14 cellular contexts compared by ENCODE assay signal in genomic region chr11:60776167-60776566, GRCh38. TPM values are rescaled to one million over a fixed set of nuclear protein-coding genes. Genes with fewer than 3 reads are reported as not detected.
DNase-seq lines count a peak whose midpoint lies in the region; ATAC-seq and TF ChIP-seq lines count a peak whose summit lies in the region.
"Had no signal": no experiment of that assay in that cellular context is flagged by ENCODE, and none has a peak within 500 bp of the region (broad histone marks: within the 10 kb centered on the region; RNA-seq: fewer than 3 reads in every experiment).

No MANE protein-coding gene starts in this region.

- no peak overlapping the region for H2BK120ac ChIP-seq in IMR-90 (ENCODE audit: low read depth, low read length)

- POLR2A ChIA-PET in IMR-90 (lab: Charles Lee; ENCODE audit: unreplicated experiment) = no interaction called here

- peak overlapping the region; percentile 27 for H2AFZ ChIP-seq in IMR-90 (replicated peaks; ENCODE audit: low read length, poor library complexity)
- H2AFZ ChIP-seq in neural cell (ENCODE audit: low read depth, low read length) = no peak overlapping the region

- H3K9me2 ChIP-seq in neural cell (ENCODE audit: insufficient read depth, low read length) = no peaks in the 10 kb centered on the region
- H3K9me2 ChIP-seq: SK-N-SH had no signal

- no peak overlapping the region for H4K8ac ChIP-seq in IMR-90 (ENCODE audit: low read depth in 2 of 2, low read length in 2 of 2)

- H3K4me1 ChIP-seq in IMR-90 (ENCODE audit: control insufficient read depth, insufficient read depth, low read length) (no peaks in the 10 kb centered on the region; the same call in 1 of the 2 replicates), spleen (peaks cover 0 to 12% (median 9%) of the 10 kb centered on the region in 6 donors)
- H3K4me1 ChIP-seq: Caco-2 had no signal

- H2BK15ac ChIP-seq in IMR-90 (ENCODE audit: low read depth, low read length) = no peak overlapping the region

- no peak overlapping the region for H4K91ac ChIP-seq in IMR-90 (ENCODE audit: insufficient read depth, low read depth, low read length)

- H3K4me2 ChIP-seq in IMR-90 (ENCODE audit: low read depth, low read length) (no peak overlapping the region), neural cell (ENCODE audit: low read length) (no peak overlapping the region)
- H3K4me2 ChIP-seq: SK-N-SH had no signal

- dilution Hi-C loops in IMR-90 (cut with HindIII; ENCODE audit: low sequenced_read_pairs, unreplicated experiment) = no loop called here

- TF ChIP-seq CTCF in IMR-90 (conservative IDR thresholded peaks at IDR 0.05; ENCODE audit: low read depth, low read length) = no peak
- TF ChIP-seq CTCF in VCaP (conservative IDR thresholded peaks at IDR 0.05) = no peak
- no peak for TF ChIP-seq CTCF in neural cell (IDR thresholded peaks at IDR 0.05; ENCODE audit: poor library complexity, severe bottlenecking)
- no peak for TF ChIP-seq CTCF in spleen (IDR thresholded peaks at IDR 0.05 in 8 of 11, conservative IDR thresholded peaks at IDR 0.05 in 3 of 11)

- TF ChIP-seq EP300 in neural cell (conservative IDR thresholded peaks at IDR 0.05; ENCODE audit: poor library complexity, severe bottlenecking) = no peak

- no peak for ATAC-seq in IMR-90 (ENCODE audit: low read depth)
- ATAC-seq in HG03378 (IDR thresholded peaks at IDR 0.05; ENCODE audit: unreplicated experiment) = no peak

- no peak overlapping the region for H3K18ac ChIP-seq in IMR-90 (ENCODE audit: low read depth, low read length)

- H3K9ac ChIP-seq in IMR-90 (ENCODE audit: low read depth, low read length) = no peak overlapping the region
- peak overlapping the region; percentile 42 for H3K9ac ChIP-seq in neural cell (ENCODE audit: low read length)
- H3K9ac ChIP-seq: SK-N-SH had no signal

- DNase-seq in IMR-90 = no peak
- DNase-seq in spleen = peak; percentile 43
- DNase-seq in activated T-cell treated with anti-CD3 and anti-CD28 coated beads for 4 hours = no peak
- DNase-seq in AG08396 (ENCODE audit: low spot score) = no peak
- DNase-seq: CD4-positive, CD25-positive, alpha-beta regulatory T cell; SHP77 treated with DMSO at 0.1 percent for 48 hours had no signal

- peak overlapping the region; percentile 28; the same call in 1 of the 2 replicates for H2AK5ac ChIP-seq in IMR-90 (ENCODE audit: low read depth, low read length)

- H3K27me3 ChIP-seq in IMR-90 (ENCODE audit: control insufficient read depth, insufficient read depth, low read length) = peaks cover 11% of the 10 kb centered on the region
- no peaks in the 10 kb centered on the region for H3K27me3 ChIP-seq in neural cell (ENCODE audit: insufficient read depth, low read depth, low read length)
- peaks cover 0 to 16% (median 0%) of the 10 kb centered on the region in 7 donors for H3K27me3 ChIP-seq in spleen (replicated peaks in 1 of 7)

- no peaks in the 10 kb centered on the region for H3F3A ChIP-seq in neural cell (ENCODE audit: insufficient read depth, low read length, poor library complexity, severe bottlenecking)

- no peak overlapping the region for H2AK9ac ChIP-seq in IMR-90 (replicated peaks; ENCODE audit: low read depth, low read length, poor library complexity)

- no peaks in the 10 kb centered on the region for H3K79me2 ChIP-seq in neural cell (replicated peaks; ENCODE audit: insufficient read depth, low read length)

- no peak for TF ChIP-seq RAD21 in IMR-90 (IDR thresholded peaks at IDR 0.05; ENCODE audit: low read length)
- no peak for TF ChIP-seq RAD21 in neural cell (conservative IDR thresholded peaks at IDR 0.05)

- H3K79me1 ChIP-seq in IMR-90 (ENCODE audit: low read depth in 1 of 2, low read length in 2 of 2) = no peaks in the 10 kb centered on the region

- CTCF ChIA-PET in IMR-90 (lab: Yijun Ruan, JAX) = interaction anchor here (0.5 to 2.6 kb wide), 6 partner anchors 8 to 1426 kb away, joined by 3 to 16 read pairs (median 4); no protein-coding TSS in a partner anchor

- peaks cover 5% of the 10 kb centered on the region; the same call in 1 of the 2 replicates for H3K9me1 ChIP-seq in IMR-90 (ENCODE audit: insufficient read depth, low read length)

- no peak overlapping the region for H3K23ac ChIP-seq in IMR-90 (ENCODE audit: low read depth, low read length)

- no peak overlapping the region for H3K27ac ChIP-seq in IMR-90 (ENCODE audit: insufficient read depth, low read length)
- H3K27ac ChIP-seq in VCaP = peak overlapping the region; percentile 36
- H3K27ac ChIP-seq in neural cell (ENCODE audit: low read length) = peak overlapping the region; percentile 52
- H3K27ac ChIP-seq in spleen = no peak overlapping the region

- TF ChIP-seq POLR2A in IMR-90 (IDR thresholded peaks at IDR 0.05; ENCODE audit: low read depth, low read length) = no peak
- no peak for TF ChIP-seq POLR2A in spleen (IDR thresholded peaks at IDR 0.05)

- intact Hi-C loops in IMR-90 (cut with micrococcal nuclease) = no loop called here
- intact Hi-C loops in spleen (cut with DNase I; ENCODE audit: low total_unique reads) = no loop called here

- no peak overlapping the region for H4K5ac ChIP-seq in IMR-90 (ENCODE audit: low read depth, low read length)

- H2BK5ac ChIP-seq in IMR-90 (ENCODE audit: low read depth, low read length, poor library complexity, severe bottlenecking) = no peak overlapping the region

- H2BK20ac ChIP-seq in IMR-90 (ENCODE audit: low read depth, low read length) = no peak overlapping the region

- H4K20me1 ChIP-seq in IMR-90 (ENCODE audit: insufficient read depth, low read length) (no peaks in the 10 kb centered on the region), neural cell (ENCODE audit: insufficient read depth) (no peaks in the 10 kb centered on the region)

- no peaks in the 10 kb centered on the region for H3K36me3 ChIP-seq in IMR-90 (ENCODE audit: control insufficient read depth, insufficient read depth, low read length)
- no peaks in the 10 kb centered on the region for H3K36me3 ChIP-seq in neural cell (ENCODE audit: insufficient read depth, low read length)
- no peaks in the 10 kb centered on the region for H3K36me3 ChIP-seq in spleen

- H3K4me3 ChIP-seq in IMR-90 (ENCODE audit: insufficient read depth, low read depth, low read length) = no peak overlapping the region
- H3K4me3 ChIP-seq in neural cell (ENCODE audit: low read length) = no peak overlapping the region
- H3K4me3 ChIP-seq in spleen = no peak overlapping the region

- no peak overlapping the region; the same call in 1 of the 2 replicates for H3K4ac ChIP-seq in IMR-90 (ENCODE audit: low read depth, low read length)

- H3K9me3 ChIP-seq in IMR-90 (ENCODE audit: control insufficient read depth, insufficient read depth, low read length) = no peaks in the 10 kb centered on the region
- no peaks in the 10 kb centered on the region for H3K9me3 ChIP-seq in neural cell (ENCODE audit: low read length)
- no peaks in the 10 kb centered on the region for H3K9me3 ChIP-seq in spleen
- H3K9me3 ChIP-seq: Caco-2, SK-N-SH had no signal

- no peak overlapping the region for H3K14ac ChIP-seq in IMR-90 (replicated peaks; ENCODE audit: low read depth, low read length)

- no TSS peak for BruUV-seq in IMR-90 (replicated peaks; lab: Mats Ljungman, UMichigan)

- in situ Hi-C loops in IMR-90 (cut with MboI; ENCODE audit: low sequenced_read_pairs) = loop anchor here (5.0 kb wide), 1 partner anchor 121 kb away; no protein-coding TSS in a partner anchor

- WGBS in IMR-90 (ENCODE audit: extremely low coverage in 2 of 2, insufficient read length in 1 of 2), 2 experiments = no CpG with 5 or more reads among the region's 4 CpGs
- 79 to 90% (median 82%) methylated on average over 3 to 4 of the region's 4 CpGs for WGBS in spleen, 5 donors

- no peak overlapping the region for H3K56ac ChIP-seq in IMR-90 (ENCODE audit: extremely low read depth, insufficient read depth, low read length)

TF ChIP-seq in IMR-90, 13 proteins besides CTCF, POLR2A, EP300 and RAD21 (continues in another document):
- TF ChIP-seq MXI1 (IDR thresholded peaks at IDR 0.05; ENCODE audit: borderline replicate concordance, low read depth, low read length) (no peak), SMC3 (IDR thresholded peaks at IDR 0.05; ENCODE audit: low read depth, low read length) (no peak), BHLHE40 (IDR thresholded peaks at IDR 0.05; ENCODE audit: low read depth, low read length) (no peak), CEBPB (IDR thresholded peaks at IDR 0.05; ENCODE audit: low read depth, low read length) (no peak), RFX5 (IDR thresholded peaks at IDR 0.05; ENCODE audit: low read depth, low read length) (no peak), RCOR1 (IDR thresholded peaks at IDR 0.05; ENCODE audit: insufficient replicate concordance, low read length) (no peak), FOS (IDR thresholded peaks at IDR 0.05; ENCODE audit: low read depth, low read length) (no peak)

TF ChIP-seq in neural cell, 6 proteins besides CTCF, POLR2A, EP300 and RAD21 (continues in another document):
- no peak for TF ChIP-seq EZH2 (IDR thresholded peaks at IDR 0.05; ENCODE audit: borderline replicate concordance, insufficient read depth, low read length, poor library complexity, severe bottlenecking)
- no peak for TF ChIP-seq SMC3 (conservative IDR thresholded peaks at IDR 0.05; ENCODE audit: poor library complexity)
- TF ChIP-seq TAF1 (IDR thresholded peaks at IDR 0.05; ENCODE audit: low read depth) = no peak
- TF ChIP-seq POLR2AphosphoS5 (IDR thresholded peaks at IDR 0.05) = no peak
- no peak for TF ChIP-seq MXI1 (conservative IDR thresholded peaks at IDR 0.05; ENCODE audit: poor library complexity, severe bottlenecking)

RNA-seq across cellular contexts. Expression of gene MS4A10, which starts 9.0 kb away (rescaled TPM):
- not detected in 2 replicates for total RNA-seq in IMR-90 (2012; rRNA removed)
- polyA plus RNA-seq in IMR-90 (2012; rRNA removed) = not detected in 2 replicates
- polyA plus RNA-seq in IMR-90 (2012; cell fraction: cytosol; rRNA removed) = not detected in 2 replicates
- polyA plus RNA-seq in IMR-90 (2012; cell fraction: nucleus; rRNA removed; ENCODE audit: low replicate concordance) = not detected in 2 replicates
- not detected in 2 replicates for polyA plus RNA-seq in neural cell
- polyA minus RNA-seq in neural cell = 0.24 TPM in 1 of 2 replicates, not detected in the other
- not detected for total RNA-seq in spleen
- polyA plus RNA-seq in spleen = not detected
- total RNA-seq: CD4-positive, CD25-positive, alpha-beta regulatory T cell; HFFc6; LHCN-M2; NCI-H460 had no signal
- polyA plus RNA-seq: CD4-positive, CD25-positive, alpha-beta regulatory T cell; SK-N-SH had no signal

RNA-seq across cellular contexts. Expression of gene MS4A15, which starts 19.5 kb away (rescaled TPM):
- not detected in 2 replicates for total RNA-seq in IMR-90 (2012; rRNA removed)
- not detected in 2 replicates for polyA plus RNA-seq in IMR-90 (2012; rRNA removed)
- polyA plus RNA-seq in IMR-90 (2012; cell fraction: cytosol; rRNA removed) = not detected in 2 replicates
- not detected in 2 replicates for polyA plus RNA-seq in IMR-90 (2012; cell fraction: nucleus; rRNA removed; ENCODE audit: low replicate concordance)
- polyA plus RNA-seq in neural cell = not detected in 2 replicates
- polyA minus RNA-seq in neural cell = not detected in 2 replicates
- total RNA-seq in spleen = not detected
- polyA plus RNA-seq in spleen = not detected
- total RNA-seq: Caco-2; CD4-positive, CD25-positive, alpha-beta regulatory T cell; HFFc6; LHCN-M2; NCI-H460 had no signal
- polyA plus RNA-seq: CD4-positive, CD25-positive, alpha-beta regulatory T cell; SK-N-SH had no signal

RNA-seq across cellular contexts. Expression of gene MS4A18, which starts 51.6 kb away (rescaled TPM):
- total RNA-seq in IMR-90 (2012; rRNA removed) = not detected in 2 replicates
- polyA plus RNA-seq in IMR-90 (2012; rRNA removed) = not detected in 2 replicates
- not detected in 2 replicates for polyA plus RNA-seq in IMR-90 (2012; cell fraction: cytosol; rRNA removed)
- not detected in 2 replicates for polyA plus RNA-seq in IMR-90 (2012; cell fraction: nucleus; rRNA removed; ENCODE audit: low replicate concordance)
- polyA plus RNA-seq in neural cell = not detected in 2 replicates
- polyA minus RNA-seq in neural cell = not detected in 2 replicates
- total RNA-seq in spleen = not detected
- polyA plus RNA-seq in spleen = not detected
- total RNA-seq: Caco-2; CD4-positive, CD25-positive, alpha-beta regulatory T cell; HFFc6; LHCN-M2; NCI-H460 had no signal
- polyA plus RNA-seq: CD4-positive, CD25-positive, alpha-beta regulatory T cell; SK-N-SH had no signal

Comparison
In these comparisons a context has a peak if more than half of its experiments do, and no peak if none do; other contexts are left out.
1. H3K27ac ChIP-seq: peak in VCaP (single experiment) and neural cell (single experiment); none in IMR-90 (single experiment) and spleen (0 of 8).